ENCODE assay signal across 8 cellular contexts in genomic region chr3:182925330-182925943, GRCh38. TPM values are rescaled to one million over a fixed set of nuclear protein-coding genes. Genes with fewer than 3 reads are reported as not detected.
DNase-seq lines count a peak whose midpoint lies in the region; ATAC-seq and TF ChIP-seq lines count a peak whose summit lies in the region.

No MANE protein-coding gene starts in this region.

- DNase-seq in GM04504 (ENCODE audit: low read depth), result peak; percentile 58
- peak; percentile 62 for DNase-seq in fibroblast of peridontal ligament (ENCODE audit: extremely low read depth)
- DNase-seq in SKM-1 (lab: John Stamatoyannopoulos, UW; ENCODE audit: unreplicated experiment), result no peak
- no peak for DNase-seq in PC-3
- DNase-seq in ureter (ENCODE audit: low spot score), result no peak
- DNase-seq in medulla oblongata (ENCODE audit: extremely low spot score), result no peak

- H3K9me3 ChIP-seq in PC-3 (ENCODE audit: low read length), result no peaks in the 10 kb centered on the region

- intact Hi-C loops in PC-3 (cut with micrococcal nuclease), result no loop called here

- BruUV-seq in PC-3 (replicated peaks; lab: Mats Ljungman, UMichigan), result no TSS peak

- H3K27me3 ChIP-seq in PC-3 (ENCODE audit: low read length), result no peaks in the 10 kb centered on the region

- no peak overlapping the region for H3K9ac ChIP-seq in PC-3 (ENCODE audit: low read length)

- TF ChIP-seq CTCF in PC-3 (conservative IDR thresholded peaks at IDR 0.05; ENCODE audit: low read depth, low read length), result no peak

- CTCF ChIA-PET in PC-3 (lab: Charles Lee), result no interaction called here

- H3K4me1 ChIP-seq in PC-3 (ENCODE audit: insufficient read depth, low read length), result no peaks in the 10 kb centered on the region

- no peak overlapping the region for H3K4me3 ChIP-seq in PC-3 (ENCODE audit: low read length)

- no peaks in the 10 kb centered on the region for H3K9me2 ChIP-seq in PC-3 (replicated peaks; ENCODE audit: low read length)

- no peak overlapping the region for H3K27ac ChIP-seq in PC-3 (ENCODE audit: low read length)

- H3K36me3 ChIP-seq in PC-3 (ENCODE audit: low read depth, low read length), result no peaks in the 10 kb centered on the region

- ATAC-seq in GM21367 (IDR thresholded peaks at IDR 0.05; ENCODE audit: unreplicated experiment) (peak; percentile 93), HG03432 (IDR thresholded peaks at IDR 0.05; ENCODE audit: unreplicated experiment) (peak; percentile 98), PC-3 (no peak)

- no peak overlapping the region for H3K4me2 ChIP-seq in PC-3 (ENCODE audit: low read length)

- H4K20me1 ChIP-seq in PC-3 (ENCODE audit: low read length), result no peaks in the 10 kb centered on the region

- POLR2A ChIA-PET in PC-3 (lab: Charles Lee; ENCODE audit: unreplicated experiment), result no interaction called here

- H3K79me2 ChIP-seq in PC-3 (ENCODE audit: low read length), result no peaks in the 10 kb centered on the region

- H3F3A ChIP-seq in PC-3 (ENCODE audit: low read length, unreplicated experiment), result no peaks in the 10 kb centered on the region

- H2AFZ ChIP-seq in PC-3 (ENCODE audit: low read length), result no peak overlapping the region

RNA-seq across cellular contexts. Expression of gene DCUN1D1, which starts 54.9 kb away (rescaled TPM):
- 19.5 and 39.7 TPM in 2 replicates for total RNA-seq in PC-3 (2014; rRNA removed)
- total RNA-seq in ureter, result 41.6 TPM

Comparison
In these comparisons a context has a peak if more than half of its experiments do, and no peak if none do; other contexts are left out.
1. DNase-seq: peak in GM04504 (single experiment) and fibroblast of peridontal ligament (single experiment); none in SKM-1 (single experiment), PC-3 (single experiment), ureter (single experiment) and medulla oblongata (single experiment).